Comparison of ENCODE assay signal across 8 cellular contexts in the genomic region with DNA sequence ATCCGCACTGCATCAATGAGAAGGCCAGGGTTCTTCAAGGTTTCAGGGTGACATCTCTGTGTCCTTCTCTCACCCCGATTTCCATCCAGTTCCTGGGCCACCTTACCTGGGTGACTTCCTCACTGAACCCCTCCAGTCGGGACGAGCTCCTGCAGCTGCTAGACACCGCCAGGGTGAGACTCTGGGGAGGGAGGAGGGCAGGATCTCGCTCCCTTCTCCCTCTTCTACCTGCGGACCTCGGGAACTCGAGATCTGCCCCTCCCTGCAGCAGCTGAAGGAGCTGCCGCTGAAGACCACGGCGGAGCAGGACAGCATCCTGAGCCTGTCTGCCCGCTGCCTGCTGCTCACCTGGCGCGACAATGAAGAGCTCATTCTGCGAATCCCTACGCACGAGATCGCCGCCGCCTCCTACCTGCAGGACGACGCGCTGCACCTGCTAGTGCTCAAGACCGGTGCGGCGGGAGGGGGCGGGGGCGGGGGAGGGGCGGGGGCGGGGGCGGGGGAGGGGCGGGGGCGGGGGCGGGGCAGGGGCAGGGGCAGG. TPM values are rescaled to one million over a fixed set of nuclear protein-coding genes. Genes with fewer than 3 reads are reported as not detected.
DNase-seq lines count a peak whose midpoint lies in the region; ATAC-seq, FAIRE-seq and TF ChIP-seq lines count a peak whose summit lies in the region.

No MANE protein-coding gene starts in this region.

- POLR2A ChIA-PET in CD4-positive, alpha-beta memory T cell (lab: Charles Lee; ENCODE audit: partially characterized antibody): no interaction called here

- peak overlapping the region; percentile 66 to 86 (median 77) for H3K4me3 Mint-ChIP-seq in CD4-positive, alpha-beta memory T cell
- H3K4me3 Mint-ChIP-seq in neural progenitor cell: peak overlapping the region; percentile 79

- peak overlapping the region in 2 of 7 donors; percentile 38 to 71 for H3K27ac Mint-ChIP-seq in CD4-positive, alpha-beta memory T cell
- no peak overlapping the region for H3K27ac Mint-ChIP-seq in neural progenitor cell

- CTCF ChIA-PET in CD4-positive, alpha-beta memory T cell (lab: Charles Lee; ENCODE audit: partially characterized antibody): interaction anchor here (0.9 to 2.2 kb wide), 6 partner anchors 10 to 165 kb away, joined by 3 to 24 read pairs (median 4); a partner anchor contains a TSS

- peak overlapping the region in 1 of 2 donors; percentile 13 for H3K4me3 ChIP-seq in CD4-positive, alpha-beta memory T cell (ENCODE audit: low read length in 2 of 2)
- H3K4me3 ChIP-seq in LNCaP clone FGC (ENCODE audit: low read depth, low read length) (peak overlapping the region; percentile 12; the same call in 1 of the 2 replicates), SJCRH30 (no peak overlapping the region), bronchial epithelial cell (ENCODE audit: low read depth, low read length) (no peak overlapping the region), neural progenitor cell (peak overlapping the region; percentile 83)

- peak; percentile 37 to 72 (median 54) for DNase-seq in CD4-positive, alpha-beta memory T cell
- DNase-seq in LNCaP clone FGC (ENCODE audit: low read depth): peak; percentile 63
- DNase-seq in SJCRH30: peak; percentile 29 to 35
- peak; percentile 39 for DNase-seq in bronchial epithelial cell (ENCODE audit: low read depth)
- DNase-seq in neural progenitor cell (ENCODE audit: low spot score): peak; percentile 93
- DNase-seq in RCC 7860 (ENCODE audit: low spot score): no peak
- DNase-seq in left cardiac atrium: no peak

- no peak overlapping the region for H3K27ac ChIP-seq in CD4-positive, alpha-beta memory T cell (ENCODE audit: low read depth, low read length)
- no peak overlapping the region for H3K27ac ChIP-seq in SJCRH30
- H3K27ac ChIP-seq in neural progenitor cell: no peak overlapping the region

- H3K4me1 ChIP-seq in CD4-positive, alpha-beta memory T cell (ENCODE audit: insufficient read depth, low read length): peaks cover 13% of the 10 kb centered on the region
- H3K4me1 ChIP-seq in SJCRH30 (peaks cover 12% of the 10 kb centered on the region), neural progenitor cell (no peaks in the 10 kb centered on the region)

- H2AFZ ChIP-seq in neural progenitor cell (replicated peaks): peak overlapping the region; percentile 15

- peak overlapping the region; percentile 78 for H3K4me2 ChIP-seq in neural progenitor cell

- peaks cover 49 to 61% of the 10 kb centered on the region in 2 donors for H3K27me3 Mint-ChIP-seq in CD4-positive, alpha-beta memory T cell
- peaks cover 31% of the 10 kb centered on the region for H3K27me3 Mint-ChIP-seq in neural progenitor cell (ENCODE audit: insufficient read depth, low read depth)

- no peaks in the 10 kb centered on the region for H3K79me2 ChIP-seq in neural progenitor cell (ENCODE audit: low read depth)

- ATAC-seq in HG03565 (IDR thresholded peaks at IDR 0.05; ENCODE audit: unreplicated experiment) (no peak), left cardiac atrium (no peak)

- TF ChIP-seq CTCF in LNCaP clone FGC (IDR thresholded peaks at IDR 0.05; ENCODE audit: control insufficient read depth, extremely low read depth, insufficient read depth) (peak; percentile 79), bronchial epithelial cell (IDR thresholded peaks at IDR 0.05; ENCODE audit: insufficient read depth, low read length, severe bottlenecking) (peak; percentile 68), neural progenitor cell (IDR thresholded peaks at IDR 0.05) (peak; percentile 53)

- no peak overlapping the region for H3K9ac ChIP-seq in neural progenitor cell

- H3F3A ChIP-seq in neural progenitor cell (ENCODE audit: low read depth): peaks cover 14% of the 10 kb centered on the region

- H4K20me1 ChIP-seq in neural progenitor cell (ENCODE audit: low read depth): no peaks in the 10 kb centered on the region

- FAIRE-seq in bronchial epithelial cell (lab: Jason Lieb, UNC): no peak
- FAIRE-seq in RCC 7860 (lab: Jason Lieb, UNC): no peak

- no peaks in the 10 kb centered on the region for H3K36me3 ChIP-seq in CD4-positive, alpha-beta memory T cell (ENCODE audit: insufficient read depth, low read length)
- H3K36me3 ChIP-seq in SJCRH30 (no peaks in the 10 kb centered on the region), bronchial epithelial cell (ENCODE audit: control insufficient read depth, insufficient read depth, low read length) (no peaks in the 10 kb centered on the region), neural progenitor cell (no peaks in the 10 kb centered on the region)

- H3K4me1 Mint-ChIP-seq in CD4-positive, alpha-beta memory T cell: peaks cover 13 to 26% (median 20%) of the 10 kb centered on the region in 4 donors
- H3K4me1 Mint-ChIP-seq in neural progenitor cell: peaks cover 28% of the 10 kb centered on the region

- intact Hi-C loops in CD4-positive, alpha-beta memory T cell (cut with micrococcal nuclease): loop anchor here (2.0 kb wide), 1 partner anchor 65 kb away; a partner anchor contains a TSS
- intact Hi-C loops in left cardiac atrium (cut with DNase I): no loop called here

- H3K9me3 ChIP-seq in CD4-positive, alpha-beta memory T cell (ENCODE audit: control insufficient read depth in 1 of 2, low read length in 2 of 2): no peaks in the 10 kb centered on the region
- H3K9me3 ChIP-seq in SJCRH30 (replicated peaks): no peaks in the 10 kb centered on the region
- H3K9me3 ChIP-seq in neural progenitor cell (ENCODE audit: low read depth): no peaks in the 10 kb centered on the region

- no peaks in the 10 kb centered on the region for H3K36me3 Mint-ChIP-seq in CD4-positive, alpha-beta memory T cell
- H3K36me3 Mint-ChIP-seq in neural progenitor cell: peaks cover 2% of the 10 kb centered on the region

- H3K9me3 Mint-ChIP-seq in CD4-positive, alpha-beta memory T cell: peaks cover 0 to 2% (median 0%) of the 10 kb centered on the region in 8 donors
- H3K9me3 Mint-ChIP-seq in neural progenitor cell: peaks cover 2% of the 10 kb centered on the region

- peaks cover 23% of the 10 kb centered on the region for H3K27me3 ChIP-seq in CD4-positive, alpha-beta memory T cell (ENCODE audit: insufficient read depth, low read length)
- H3K27me3 ChIP-seq in SJCRH30: 0 out of 2 replicates have a peak, but pooled peaks cover 9% of the 10 kb centered on the region
- H3K27me3 ChIP-seq in bronchial epithelial cell (ENCODE audit: control insufficient read depth, insufficient read depth, low read length): peaks cover 22% of the 10 kb centered on the region
- peaks cover 56% of the 10 kb centered on the region for H3K27me3 ChIP-seq in neural progenitor cell

RNA-seq across cellular contexts. Expression of a gene that starts 7.5 kb away (rescaled TPM):
- not detected for total RNA-seq in CD4-positive, alpha-beta memory T cell
- polyA plus RNA-seq in CD4-positive, alpha-beta memory T cell: not detected
- 0.71 and 1.2 TPM in 2 replicates for total RNA-seq in SJCRH30 (2014; rRNA removed; shearing (Covaris generic))
- total RNA-seq in bronchial epithelial cell: not detected in 2 replicates
- 0.75 and 3.9 TPM in 2 replicates for total RNA-seq in neural progenitor cell (ENCODE audit: low replicate concordance)
- total RNA-seq in left cardiac atrium: 1 to 10 TPM; 7.2 to 7.8 TPM

RNA-seq across cellular contexts. Expression of a gene that starts 34.3 kb away (rescaled TPM):
- 1 to 10 TPM; 1.0 to 1.3 TPM for total RNA-seq in CD4-positive, alpha-beta memory T cell
- under 1 TPM; 0.09 to 0.48 TPM for polyA plus RNA-seq in CD4-positive, alpha-beta memory T cell
- total RNA-seq in SJCRH30 (2014; rRNA removed; shearing (Covaris generic)): not detected in 2 replicates
- under 0.01 and 0.13 TPM in 2 replicates for total RNA-seq in bronchial epithelial cell
- total RNA-seq in neural progenitor cell (ENCODE audit: low replicate concordance): not detected in 2 replicates
- total RNA-seq in left cardiac atrium: 10 to 100 TPM; 11.1 to 14.1 TPM

RNA-seq across cellular contexts. Expression of a gene that starts 49.8 kb away (rescaled TPM):
- not detected for total RNA-seq in CD4-positive, alpha-beta memory T cell
- polyA plus RNA-seq in CD4-positive, alpha-beta memory T cell: not detected
- total RNA-seq in SJCRH30 (2014; rRNA removed; shearing (Covaris generic)): 0.02 and 0.03 TPM in 2 replicates
- total RNA-seq in bronchial epithelial cell (not detected in 2 replicates), neural progenitor cell (ENCODE audit: low replicate concordance) (0.07 and 0.19 TPM in 2 replicates), left cardiac atrium (not detected)

Comparison
In these comparisons a context has a peak if more than half of its experiments do, and no peak if none do; other contexts are left out.
1. DNase-seq: peak in CD4-positive, alpha-beta memory T cell (5 of 5), LNCaP clone FGC (single experiment), SJCRH30 (2 of 2), bronchial epithelial cell (single experiment) and neural progenitor cell (single experiment); none in RCC 7860 (single experiment) and left cardiac atrium (single experiment).
2. H3K4me3 ChIP-seq: peak in LNCaP clone FGC (single experiment) and neural progenitor cell (single experiment); none in SJCRH30 (single experiment) and bronchial epithelial cell (single experiment).
3. RNA of a gene that starts 34.3 kb away (total RNA-seq): 11.1 to 14.1 TPM in left cardiac atrium; 1.0 to 1.3 TPM in CD4-positive, alpha-beta memory T cell, not detected in SJCRH30, under 0.01 to 0.13 TPM in bronchial epithelial cell and not detected in neural progenitor cell; every median in the first group is over 4 times any median in the second.
4. Peak in every context shown above with its lines, with median percentiles within 50 percentile points of each other: CTCF ChIP-seq.